In genomic region chr14:91398192-91398591, GRCh38 we compare ENCODE assay signal across 13 cellular contexts. TPM values are rescaled to one million over a fixed set of nuclear protein-coding genes. Genes with fewer than 3 reads are reported as not detected.
DNase-seq lines count a peak whose midpoint lies in the region; ATAC-seq and TF ChIP-seq lines count a peak whose summit lies in the region.
"Had no signal": no experiment of that assay in that cellular context is flagged by ENCODE, and none has a peak within 500 bp of the region (broad histone marks: within the 10 kb centered on the region; RNA-seq: fewer than 3 reads in every experiment).

No MANE protein-coding gene starts in this region.

- peaks cover 3% of the 10 kb centered on the region for H4K20me1 ChIP-seq in GM23338 (replicated peaks; ENCODE audit: insufficient read depth)

- DNase-seq in GM23338 (ENCODE audit: low spot score), result no peak
- no peak for DNase-seq in activated naive CD4-positive, alpha-beta T cell treated with anti-CD3 and anti-CD28 coated beads, Interleukin-2, amount 50 U/mL, for 72 hours (ENCODE audit: low spot score in 2 of 2)
- DNase-seq in naive thymus-derived CD4-positive, alpha-beta T cell, result no peak
- no peak for DNase-seq in left cardiac atrium
- no peak for DNase-seq in UCSD-AML1 (lab: John Stamatoyannopoulos, UW; ENCODE audit: unreplicated experiment)
- DNase-seq: Caco-2, head of caudate nucleus, NCI-H524 treated with DMSO at 0.1 percent for 48 hours had no signal

- H3K27me3 Mint-ChIP-seq in GM23338 (ENCODE audit: insufficient read depth, low read depth, poor library complexity), result peaks cover 16% of the 10 kb centered on the region
- H3K27me3 Mint-ChIP-seq in naive thymus-derived CD4-positive, alpha-beta T cell, result no peaks in the 10 kb centered on the region

- H3K4me3 ChIP-seq in GM23338, result no peak overlapping the region
- peak overlapping the region; percentile 43 for H3K4me3 ChIP-seq in naive thymus-derived CD4-positive, alpha-beta T cell (ENCODE audit: low read length)
- H3K4me3 ChIP-seq: suprapubic skin had no signal

- peak overlapping the region; percentile 23; the same call in 1 of the 3 replicates for H3K4me3 Mint-ChIP-seq in GM23338
- H3K4me3 Mint-ChIP-seq in naive thymus-derived CD4-positive, alpha-beta T cell, result peak overlapping the region; percentile 73 to 99 (median 86)
- H3K4me3 Mint-ChIP-seq: dendritic cell treated with granulocyte-macrophage colony-stimulating factor and Interleukin-4, amounts not matched to agents 40 ng/mL and 50 ng/mL, for 4 days had no signal

- CTCF ChIA-PET in naive thymus-derived CD4-positive, alpha-beta T cell (lab: Charles Lee), result interaction anchor here (0.5 to 4.9 kb wide), 14 partner anchors 10 to 642 kb away, joined by 3 to 30 read pairs (median 4); partner anchors contain the start of gene CCDC88C

- H2AFZ ChIP-seq in GM23338, result no peak overlapping the region

- H3F3A ChIP-seq in GM23338 (replicated peaks; ENCODE audit: low read depth), result peaks cover 7% of the 10 kb centered on the region

- H3K36me3 Mint-ChIP-seq in GM23338 (ENCODE audit: low read depth), result peaks cover 3% of the 10 kb centered on the region; the same call in 2 of the 3 replicates
- peaks cover 6 to 36% of the 10 kb centered on the region in 2 donors for H3K36me3 Mint-ChIP-seq in activated naive CD4-positive, alpha-beta T cell treated with anti-CD3 and anti-CD28 coated beads, Interleukin-2, amount 50 U/mL, for 72 hours
- peaks cover 0 to 24% (median 7%) of the 10 kb centered on the region in 5 donors for H3K36me3 Mint-ChIP-seq in naive thymus-derived CD4-positive, alpha-beta T cell

- no peaks in the 10 kb centered on the region for H3K9me3 ChIP-seq in naive thymus-derived CD4-positive, alpha-beta T cell (ENCODE audit: control insufficient read depth in 2 of 3, low read length in 3 of 3)
- H3K9me3 ChIP-seq: Caco-2, suprapubic skin had no signal

- peaks cover 77% of the 10 kb centered on the region for H3K4me1 Mint-ChIP-seq in GM23338
- peaks cover 80 to 98% (median 92%) of the 10 kb centered on the region in 7 donors for H3K4me1 Mint-ChIP-seq in naive thymus-derived CD4-positive, alpha-beta T cell

- H3K27me3 ChIP-seq in GM23338 (ENCODE audit: insufficient read depth), result no peaks in the 10 kb centered on the region
- H3K27me3 ChIP-seq in naive thymus-derived CD4-positive, alpha-beta T cell (ENCODE audit: control insufficient read depth in 2 of 2, insufficient read depth in 2 of 2, low read length in 2 of 2), result no peaks in the 10 kb centered on the region

- H3K79me2 ChIP-seq in GM23338 (replicated peaks; ENCODE audit: insufficient read depth), result peaks cover 98% of the 10 kb centered on the region

- H3K27ac ChIP-seq in C4-2B (peak overlapping the region; percentile 85), GM23338 (ENCODE audit: low read depth) (peak overlapping the region; percentile 80; the same call in 1 of the 2 replicates)
- H3K27ac ChIP-seq in naive thymus-derived CD4-positive, alpha-beta T cell (ENCODE audit: low read depth, low read length), result peak overlapping the region; percentile 76
- H3K27ac ChIP-seq: suprapubic skin had no signal

- H3K4me2 ChIP-seq in GM23338, result peak overlapping the region; percentile 53; the same call in 1 of the 2 replicates

- no peaks in the 10 kb centered on the region for H3K9me2 ChIP-seq in GM23338 (ENCODE audit: insufficient read depth)

- POLR2A ChIA-PET in naive thymus-derived CD4-positive, alpha-beta T cell (lab: Charles Lee), result interaction anchor here (0.6 to 22.3 kb wide), 16 partner anchors 8 to 89 kb away, joined by 3 to 328 read pairs (median 4); partner anchors contain the start of gene CCDC88C

- intact Hi-C loops in naive thymus-derived CD4-positive, alpha-beta T cell (cut with micrococcal nuclease), result no loop called here
- intact Hi-C loops in left cardiac atrium (cut with DNase I), result no loop called here

- peak overlapping the region; percentile 32; the same call in 1 of the 2 replicates for H3K27ac Mint-ChIP-seq in GM23338
- peak overlapping the region; percentile 79 to 91 for H3K27ac Mint-ChIP-seq in activated naive CD4-positive, alpha-beta T cell treated with anti-CD3 and anti-CD28 coated beads, Interleukin-2, amount 50 U/mL, for 72 hours
- H3K27ac Mint-ChIP-seq in naive thymus-derived CD4-positive, alpha-beta T cell, result peak overlapping the region; percentile 77 to 99 (median 89)

- no peaks in the 10 kb centered on the region for H3K36me3 ChIP-seq in GM23338 (ENCODE audit: insufficient read depth)
- peaks cover 0 to 3% (median 0%) of the 10 kb centered on the region in 3 experiments for H3K36me3 ChIP-seq in naive thymus-derived CD4-positive, alpha-beta T cell (ENCODE audit: control insufficient read depth in 2 of 3, insufficient read depth in 3 of 3, low read length in 3 of 3)
- H3K36me3 ChIP-seq: suprapubic skin had no signal

- H3K4me1 ChIP-seq in GM23338 (ENCODE audit: insufficient read depth), result peaks cover 78% of the 10 kb centered on the region
- peaks cover 85 to 90% of the 10 kb centered on the region in 2 donors for H3K4me1 ChIP-seq in naive thymus-derived CD4-positive, alpha-beta T cell (ENCODE audit: control insufficient read depth in 2 of 2, insufficient read depth in 2 of 2, low read length in 2 of 2)
- H3K4me1 ChIP-seq: Caco-2 had no signal

- ATAC-seq in GM23338, result no peak
- no peak for ATAC-seq in activated naive CD4-positive, alpha-beta T cell treated with anti-CD3 and anti-CD28 coated beads, Interleukin-2, amount 50 U/mL, for 72 hours
- ATAC-seq in naive thymus-derived CD4-positive, alpha-beta T cell, result no peak
- no peak for ATAC-seq in GM18868 (IDR thresholded peaks at IDR 0.05; ENCODE audit: unreplicated experiment)
- no peak for ATAC-seq in left cardiac atrium
- no peak for ATAC-seq in HG03342 (IDR thresholded peaks at IDR 0.05; ENCODE audit: unreplicated experiment)

- no peaks in the 10 kb centered on the region for H3K9me3 Mint-ChIP-seq in GM23338
- H3K9me3 Mint-ChIP-seq in activated naive CD4-positive, alpha-beta T cell treated with anti-CD3 and anti-CD28 coated beads, Interleukin-2, amount 50 U/mL, for 72 hours, result no peaks in the 10 kb centered on the region
- H3K9me3 Mint-ChIP-seq in naive thymus-derived CD4-positive, alpha-beta T cell, result no peaks in the 10 kb centered on the region
- H3K9me3 Mint-ChIP-seq: dendritic cell treated with granulocyte-macrophage colony-stimulating factor and Interleukin-4, amounts not matched to agents 40 ng/mL and 50 ng/mL, for 4 days had no signal

- no peak for TF ChIP-seq CTCF in C4-2B (conservative IDR thresholded peaks at IDR 0.05)
- no peak for TF ChIP-seq CTCF in GM23338 (conservative IDR thresholded peaks at IDR 0.05; ENCODE audit: low read depth in 2 of 2)

TF ChIP-seq in GM23338, 12 proteins besides CTCF, POLR2A, EP300 and RAD21 (continues in another document):
- no peak for TF ChIP-seq JUNB (IDR thresholded peaks at IDR 0.05; ENCODE audit: unreplicated experiment)

RNA-seq across cellular contexts. Expression of gene CCDC88C, which starts 19.4 kb away (rescaled TPM):
- total RNA-seq in GM23338 (2014; rRNA removed; shearing (Covaris generic)), result 42.1 and 60.7 TPM in 2 replicates
- 20.8 and 23.6 TPM in 2 replicates for polyA plus RNA-seq in GM23338 (2016; fragmentation: Nextera tagmentation; extraction: Ambion mirVana)
- 100 to 1,000 TPM in 1 of 2 donors, 10 to 100 TPM in 1; 98.8 to 113 TPM for total RNA-seq in activated naive CD4-positive, alpha-beta T cell treated with anti-CD3 and anti-CD28 coated beads, Interleukin-2, amount 50 U/mL, for 72 hours
- total RNA-seq in naive thymus-derived CD4-positive, alpha-beta T cell, result 100 to 1,000 TPM; 189 to 324 (median 277) TPM
- polyA plus RNA-seq in naive thymus-derived CD4-positive, alpha-beta T cell, result 10 to 100 TPM; 23.6 to 44.9 TPM
- 1 to 10 TPM; 3.5 to 5.0 TPM for total RNA-seq in left cardiac atrium

Comparison
In these comparisons a context has a peak if more than half of its experiments do, and no peak if none do; other contexts are left out.
1. H3K27ac Mint-ChIP-seq: peak in every context shown above with its lines; median percentile 89 in naive thymus-derived CD4-positive, alpha-beta T cell; 85 in activated naive CD4-positive, alpha-beta T cell treated with anti-CD3 and anti-CD28 coated beads, Interleukin-2, amount 50 U/mL, for 72 hours; 32 in GM23338.